ENCODE assay signal across 8 cellular contexts in the genomic region with DNA sequence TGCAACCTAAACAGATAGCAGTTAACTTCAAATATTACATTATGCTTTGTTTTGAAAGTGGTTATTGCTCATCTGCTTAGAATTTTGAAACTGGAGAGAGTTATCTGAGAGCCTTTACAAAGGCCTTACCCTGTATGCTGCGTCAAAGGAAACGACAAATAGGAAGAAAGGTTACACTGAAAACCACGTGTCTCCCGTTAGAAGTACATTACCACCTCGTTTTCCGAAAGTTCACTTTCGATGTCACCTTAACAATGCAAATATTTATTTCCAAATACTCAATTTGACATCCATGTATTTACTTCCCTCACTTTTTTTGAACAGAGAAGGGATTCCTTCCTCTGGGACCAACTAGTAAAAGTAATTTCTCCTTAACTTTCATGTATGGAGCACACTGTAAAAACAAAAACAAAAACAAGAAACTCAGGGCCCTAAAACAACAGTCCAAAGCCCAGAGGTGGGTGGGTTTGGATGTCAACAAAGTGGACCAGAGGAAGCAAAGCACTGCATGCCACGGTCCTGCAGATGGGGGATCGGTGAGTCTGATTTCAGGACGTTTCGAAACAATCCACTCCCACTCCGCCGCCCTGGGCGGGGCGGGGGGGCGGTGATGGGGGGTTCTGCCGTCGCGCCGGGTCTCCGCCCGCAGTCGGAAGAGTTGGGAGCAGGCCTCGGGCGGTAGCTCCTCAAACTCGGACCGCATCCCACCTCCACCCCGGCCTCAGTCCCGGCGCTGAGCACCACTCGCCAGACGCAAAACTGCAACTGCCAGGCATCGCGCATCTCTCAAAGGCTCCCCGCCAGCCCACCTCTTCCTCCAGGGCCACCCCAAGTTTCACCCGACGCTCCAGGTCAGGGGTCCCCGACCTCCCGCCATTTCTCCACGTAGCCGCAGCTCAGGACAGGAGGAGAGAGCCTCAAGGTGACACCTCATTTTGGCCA. TPM values are rescaled to one million over a fixed set of nuclear protein-coding genes. Genes with fewer than 3 reads are reported as not detected.
DNase-seq lines count a peak whose midpoint lies in the region; ATAC-seq and TF ChIP-seq lines count a peak whose summit lies in the region.

No MANE protein-coding gene starts in this region.

- peak; percentile 8 to 55 for DNase-seq in NCI-H2081 (lab: John Stamatoyannopoulos, UW)
- DNase-seq in NCI-H2081 treated with DMSO at 0.1 percent for 48 hours (lab: John Stamatoyannopoulos, UW) = no peak
- peak; percentile 71 for DNase-seq in NCI-H69 (lab: John Stamatoyannopoulos, UW)
- DNase-seq in activated CD8-positive, alpha-beta memory T cell treated with anti-CD3 and anti-CD28 coated beads, Interleukin-2, amount 50 U/mL, for 4 hours = peak; percentile 73
- peak; percentile 52 for DNase-seq in endothelial cell (ENCODE audit: low spot score)
- DNase-seq in midbrain (lab: John Stamatoyannopoulos, UW) = peak; percentile 38
- peak; percentile 30 to 78 for DNase-seq in stimulated activated effector memory CD8-positive, alpha-beta T cell treated with anti-CD3 and anti-CD28 coated beads, Interleukin-12 subunit alpha, Interleukin-12 subunit beta, amount 100 ng/mL, for 72 hours (ENCODE audit: low spot score in 2 of 2)

- H3K9me3 Mint-ChIP-seq in endothelial cell (ENCODE audit: unreplicated experiment) = no peaks in the 10 kb centered on the region
- no peaks in the 10 kb centered on the region for H3K9me3 Mint-ChIP-seq in stimulated activated effector memory CD8-positive, alpha-beta T cell treated with anti-CD3 and anti-CD28 coated beads, Interleukin-12 subunit alpha, Interleukin-12 subunit beta, amount 100 ng/mL, for 72 hours

- TF ChIP-seq CTCF in endothelial cell (IDR thresholded peaks at IDR 0.05; ENCODE audit: unreplicated experiment) = no peak

- no peaks in the 10 kb centered on the region for H3K36me3 Mint-ChIP-seq in endothelial cell (ENCODE audit: low read depth, unreplicated experiment)
- H3K36me3 Mint-ChIP-seq in stimulated activated effector memory CD8-positive, alpha-beta T cell treated with anti-CD3 and anti-CD28 coated beads, Interleukin-12 subunit alpha, Interleukin-12 subunit beta, amount 100 ng/mL, for 72 hours = peaks cover 48% of the 10 kb centered on the region

- H3K4me1 Mint-ChIP-seq in endothelial cell (ENCODE audit: unreplicated experiment) = peaks cover 13% of the 10 kb centered on the region
- H3K4me1 Mint-ChIP-seq in stimulated activated effector memory CD8-positive, alpha-beta T cell treated with anti-CD3 and anti-CD28 coated beads, Interleukin-12 subunit alpha, Interleukin-12 subunit beta, amount 100 ng/mL, for 72 hours = peaks cover 55% of the 10 kb centered on the region

- ATAC-seq in HG02884 (IDR thresholded peaks at IDR 0.05; ENCODE audit: unreplicated experiment) = peak; percentile 11
- ATAC-seq in stimulated activated effector memory CD8-positive, alpha-beta T cell treated with anti-CD3 and anti-CD28 coated beads, Interleukin-12 subunit alpha, Interleukin-12 subunit beta, amount 100 ng/mL, for 72 hours = peak; percentile 23

- peaks cover 5% of the 10 kb centered on the region for H3K27me3 Mint-ChIP-seq in endothelial cell (ENCODE audit: unreplicated experiment)

- H3K27ac Mint-ChIP-seq in endothelial cell (ENCODE audit: unreplicated experiment) = peak overlapping the region; percentile 81
- H3K27ac Mint-ChIP-seq in stimulated activated effector memory CD8-positive, alpha-beta T cell treated with anti-CD3 and anti-CD28 coated beads, Interleukin-12 subunit alpha, Interleukin-12 subunit beta, amount 100 ng/mL, for 72 hours = peak overlapping the region; percentile 48

- peak overlapping the region; percentile 96 for H3K4me3 Mint-ChIP-seq in endothelial cell (ENCODE audit: unreplicated experiment)
- H3K4me3 Mint-ChIP-seq in stimulated activated effector memory CD8-positive, alpha-beta T cell treated with anti-CD3 and anti-CD28 coated beads, Interleukin-12 subunit alpha, Interleukin-12 subunit beta, amount 100 ng/mL, for 72 hours = peak overlapping the region; percentile 71

RNA-seq across cellular contexts. Expression of a gene that starts 0.8 kb away (rescaled TPM):
- 35.4 TPM for total RNA-seq in endothelial cell (ENCODE audit: unreplicated experiment)

RNA-seq across cellular contexts. Expression of a gene that starts 10.2 kb away (rescaled TPM):
- 1.1 TPM for total RNA-seq in endothelial cell (ENCODE audit: unreplicated experiment)
